Comparison of ENCODE assay signal across 1 cellular context in the genomic region with DNA sequence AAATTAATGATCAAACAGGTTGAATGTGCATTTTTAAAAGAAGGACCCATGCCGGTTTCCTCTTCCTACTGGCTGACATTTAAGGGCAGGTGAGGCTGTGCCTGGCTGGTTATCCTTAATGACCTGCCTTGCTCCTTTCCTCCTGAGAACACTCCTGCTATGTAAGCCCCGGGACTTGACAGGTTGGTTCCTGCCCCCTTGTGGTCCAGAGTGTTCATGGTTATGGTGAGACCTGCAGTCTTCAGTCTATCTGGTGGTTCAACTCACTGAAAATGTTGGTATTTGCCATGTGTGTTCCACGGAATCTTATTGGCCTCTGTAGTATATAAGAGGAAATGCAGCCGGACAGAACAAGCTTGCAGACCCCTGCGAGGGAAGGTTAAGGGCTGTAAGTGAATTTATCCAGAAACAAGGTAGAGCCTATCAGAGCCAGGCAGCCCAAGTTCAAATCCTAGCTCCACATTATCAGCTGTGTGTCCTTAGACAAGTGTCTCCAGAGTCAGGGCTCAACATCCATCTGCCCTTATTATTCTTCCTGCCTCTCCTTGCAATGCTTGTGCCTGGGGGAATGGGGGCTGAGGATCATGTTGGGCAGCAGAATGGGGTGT.
TF ChIP-seq lines count a peak whose summit lies in the region.

No MANE protein-coding gene starts in this region.

TF ChIP-seq in HepG2, 621 proteins besides CTCF, POLR2A, EP300 and RAD21 (continued from another document):
- TF ChIP-seq, protein P1, sequence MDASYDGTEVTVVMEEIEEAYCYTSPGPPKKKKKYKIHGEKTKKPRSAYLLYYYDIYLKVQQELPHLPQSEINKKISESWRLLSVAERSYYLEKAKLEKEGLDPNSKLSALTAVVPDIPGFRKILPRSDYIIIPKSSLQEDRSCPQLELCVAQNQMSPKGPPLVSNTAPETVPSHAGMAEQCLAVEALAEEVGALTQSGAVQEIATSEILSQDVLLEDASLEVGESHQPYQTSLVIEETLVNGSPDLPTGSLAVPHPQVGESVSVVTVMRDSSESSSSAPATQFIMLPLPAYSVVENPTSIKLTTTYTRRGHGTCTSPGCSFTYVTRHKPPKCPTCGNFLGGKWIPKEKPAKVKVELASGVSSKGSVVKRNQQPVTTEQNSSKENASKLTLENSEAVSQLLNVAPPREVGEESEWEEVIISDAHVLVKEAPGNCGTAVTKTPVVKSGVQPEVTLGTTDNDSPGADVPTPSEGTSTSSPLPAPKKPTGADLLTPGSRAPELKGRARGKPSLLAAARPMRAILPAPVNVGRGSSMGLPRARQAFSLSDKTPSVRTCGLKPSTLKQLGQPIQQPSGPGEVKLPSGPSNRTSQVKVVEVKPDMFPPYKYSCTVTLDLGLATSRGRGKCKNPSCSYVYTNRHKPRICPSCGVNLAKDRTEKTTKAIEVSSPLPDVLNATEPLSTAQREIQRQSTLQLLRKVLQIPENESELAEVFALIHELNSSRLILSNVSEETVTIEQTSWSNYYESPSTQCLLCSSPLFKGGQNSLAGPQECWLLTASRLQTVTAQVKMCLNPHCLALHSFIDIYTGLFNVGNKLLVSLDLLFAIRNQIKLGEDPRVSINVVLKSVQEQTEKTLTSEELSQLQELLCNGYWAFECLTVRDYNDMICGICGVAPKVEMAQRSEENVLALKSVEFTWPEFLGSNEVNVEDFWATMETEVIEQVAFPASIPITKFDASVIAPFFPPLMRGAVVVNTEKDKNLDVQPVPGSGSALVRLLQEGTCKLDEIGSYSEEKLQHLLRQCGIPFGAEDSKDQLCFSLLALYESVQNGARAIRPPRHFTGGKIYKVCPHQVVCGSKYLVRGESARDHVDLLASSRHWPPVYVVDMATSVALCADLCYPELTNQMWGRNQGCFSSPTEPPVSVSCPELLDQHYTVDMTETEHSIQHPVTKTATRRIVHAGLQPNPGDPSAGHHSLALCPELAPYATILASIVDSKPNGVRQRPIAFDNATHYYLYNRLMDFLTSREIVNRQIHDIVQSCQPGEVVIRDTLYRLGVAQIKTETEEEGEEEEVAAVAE (CRISPR knock-in tag; IDR thresholded peaks at IDR 0.05; ENCODE audit: borderline replicate concordance) = 0 out of 2 replicates have a peak, but pooled peaks have one; percentile 23
